8 cellular contexts compared by ENCODE assay signal in the genomic region with DNA sequence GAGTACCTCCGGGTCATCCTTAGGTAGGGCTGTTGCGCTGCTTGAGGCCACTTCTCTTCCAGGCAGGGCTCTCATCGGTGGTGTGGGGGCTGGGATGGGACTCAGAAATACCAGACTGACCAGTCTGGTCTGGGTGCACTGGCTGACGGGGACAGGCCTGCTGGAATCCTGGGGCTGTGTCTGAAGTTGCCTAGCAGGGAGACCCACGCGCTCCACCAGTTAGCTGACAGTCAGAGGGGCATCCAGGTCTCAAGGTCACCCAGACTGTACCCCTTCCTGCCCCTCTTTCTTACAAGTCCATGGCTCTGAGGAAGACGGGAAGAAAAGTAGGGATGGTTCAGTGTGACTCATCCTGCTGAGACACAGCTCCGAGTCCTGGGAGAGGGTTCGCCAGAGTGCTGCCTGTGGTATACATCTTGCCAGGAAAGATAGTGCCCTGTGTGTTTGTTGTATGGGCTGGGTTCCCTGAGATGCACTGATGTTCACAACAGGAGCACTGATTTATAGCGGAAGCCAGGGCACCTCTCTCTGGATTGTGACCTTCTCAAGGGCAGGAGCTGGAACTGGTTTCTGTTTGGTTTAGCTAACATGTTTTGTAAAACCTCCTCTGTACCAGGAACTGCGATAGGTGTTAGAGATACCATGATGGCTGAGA.
DNase-seq lines count a peak whose midpoint lies in the region; ATAC-seq, FAIRE-seq and TF ChIP-seq lines count a peak whose summit lies in the region.
"Had no signal": no experiment of that assay in that cellular context is flagged by ENCODE, and none has a peak within 500 bp of the region (broad histone marks: within the 10 kb centered on the region; RNA-seq: fewer than 3 reads in every experiment).

No MANE protein-coding gene starts in this region.

- H3K27me3 ChIP-seq in breast epithelium: no peaks in the 10 kb centered on the region
- H3K27me3 ChIP-seq in transverse colon: no peaks in the 10 kb centered on the region

- no peak for ATAC-seq in HG03280 (IDR thresholded peaks at IDR 0.05; ENCODE audit: unreplicated experiment)

- DNase-seq in HTR-8/SVneo (ENCODE audit: insufficient read length, low spot score) (peak; percentile 72), breast epithelium (ENCODE audit: low spot score in 2 of 2) (peak; percentile 73 to 88), islet precursor cell (peak; percentile 97), transverse colon (no peak), middle frontal gyrus (ENCODE audit: extremely low spot score, low spot score) (no peak), NOMO-1 treated with DMSO at 0.1 percent for 48 hours (lab: John Stamatoyannopoulos, UW; ENCODE audit: unreplicated experiment) (no peak)
- DNase-seq: NCI-H187 had no signal

- TF ChIP-seq CTCF in breast epithelium (IDR thresholded peaks at IDR 0.05): no peak
- no peak for TF ChIP-seq CTCF in transverse colon (IDR thresholded peaks at IDR 0.05)

- no peak for TF ChIP-seq EP300 in transverse colon (IDR thresholded peaks at IDR 0.05; ENCODE audit: low read depth)

- FAIRE-seq in HTR-8/SVneo (lab: Jason Lieb, UNC): peak; percentile 92

- H3K27ac ChIP-seq in breast epithelium: peak overlapping the region; percentile 84 to 90
- H3K27ac ChIP-seq in transverse colon: peak overlapping the region; percentile 31 to 79 (median 62)

- in situ Hi-C loops in transverse colon (cut with MboI; ENCODE audit: low pct_ligation_motif_present in 1 of 4, low pct_unique_long_range_greater_than_20kb in 1 of 4, low sequenced_read_pairs in 3 of 4): no loop called here

- H3K36me3 ChIP-seq in breast epithelium (no peaks in the 10 kb centered on the region), transverse colon (no peaks in the 10 kb centered on the region)

- no peaks in the 10 kb centered on the region for H3K9me3 ChIP-seq in breast epithelium
- no peaks in the 10 kb centered on the region for H3K9me3 ChIP-seq in transverse colon

- intact Hi-C loops in breast epithelium (cut with DNase I; ENCODE audit: low total_unique reads) (no loop called here), transverse colon (cut with DNase I; ENCODE audit: low total_unique reads) (loop anchor here (5.0 kb wide), 1 partner anchor 37 kb away; no protein-coding TSS in a partner anchor)

- H3K4me1 ChIP-seq in breast epithelium (no peaks in the 10 kb centered on the region), transverse colon (peaks cover under 1 to 8% (median 5%) of the 10 kb centered on the region in 4 donors)

- H3K4me3 ChIP-seq in breast epithelium (peak overlapping the region in 1 of 3 donors; percentile 6), transverse colon (no peak overlapping the region)

- TF ChIP-seq POLR2A in breast epithelium (IDR thresholded peaks at IDR 0.05): no peak
- TF ChIP-seq POLR2A in transverse colon (IDR thresholded peaks at IDR 0.05): no peak

- WGBS in transverse colon (ENCODE audit: low coverage in 1 of 2), 2 donors: 78 to 100% methylated on average over 1 to 11 of the region's 11 CpGs

Comparison
In these comparisons a context has a peak if more than half of its experiments do, and no peak if none do; other contexts are left out.
1. DNase-seq: peak in HTR-8/SVneo (single experiment), breast epithelium (2 of 2) and islet precursor cell (single experiment); none in transverse colon (single experiment), middle frontal gyrus (single experiment) and NOMO-1 treated with DMSO at 0.1 percent for 48 hours (single experiment).